In the genomic region with DNA sequence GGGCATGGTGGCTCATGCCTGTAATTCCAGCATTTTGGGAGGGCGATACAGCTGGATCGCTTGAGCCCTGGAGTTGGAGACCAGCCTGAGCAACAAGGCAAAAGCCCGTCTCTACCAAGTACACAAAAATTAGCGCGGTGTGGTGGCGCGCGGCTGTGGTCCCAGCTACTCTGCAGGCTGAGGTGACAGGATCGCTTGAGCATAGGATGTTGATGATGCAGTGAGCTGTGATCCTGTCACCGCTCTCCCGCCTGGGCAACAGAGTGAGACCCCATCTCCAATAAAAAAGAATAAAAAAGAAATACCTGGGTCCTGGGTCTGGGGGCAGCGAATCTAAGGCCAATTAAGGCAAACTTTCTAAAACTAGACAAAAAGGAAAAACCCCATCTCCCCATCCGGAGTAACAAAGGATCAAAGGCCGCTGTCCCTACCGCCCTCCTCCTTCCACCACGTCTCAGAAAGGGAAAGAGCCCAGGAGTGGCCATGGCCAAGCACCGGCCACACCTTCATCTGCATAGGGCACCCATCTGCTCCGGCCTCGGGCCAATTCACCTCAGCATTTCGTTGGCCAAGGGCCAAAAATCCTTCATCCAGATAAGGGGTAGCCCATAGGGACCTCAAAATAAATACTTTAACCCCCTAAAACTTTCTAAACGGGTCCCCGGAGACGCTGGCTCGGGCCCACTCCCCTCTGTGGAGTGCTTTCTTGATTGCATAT, we compare ENCODE assay signal across 6 cellular contexts. TPM values are rescaled to one million over a fixed set of nuclear protein-coding genes. Genes with fewer than 3 reads are reported as not detected.
DNase-seq lines count a peak whose midpoint lies in the region; ATAC-seq and TF ChIP-seq lines count a peak whose summit lies in the region.

No MANE protein-coding gene starts in this region.

- H3K4me1 ChIP-seq in NT2/D1 (ENCODE audit: insufficient read depth, insufficient read length): no peaks in the 10 kb centered on the region

- peaks cover 24% of the 10 kb centered on the region for H3K36me3 ChIP-seq in NT2/D1 (ENCODE audit: insufficient read depth, insufficient read length, low read length)

- H3K9ac ChIP-seq in NT2/D1 (ENCODE audit: insufficient read length, low read depth): peak overlapping the region; percentile 87

- H3K9me3 ChIP-seq in NT2/D1 (ENCODE audit: insufficient read depth, low read length): no peaks in the 10 kb centered on the region

- DNase-seq in GM20000 (ENCODE audit: low spot score): peak; percentile 6
- DNase-seq in NT2/D1 (ENCODE audit: low read depth, low spot score): no peak
- peak; percentile 15 for DNase-seq in fibroblast of the aortic adventitia (ENCODE audit: low read depth)
- DNase-seq in stimulated activated CD8-positive, alpha-beta memory T cell treated with anti-CD3 and anti-CD28 coated beads, Interleukin-4, amount 100 ng/mL, for 48 hours: peak; percentile 23
- DNase-seq in NOMO-1 treated with dmso at 0.1 percent for 144 hours (lab: John Stamatoyannopoulos, UW; ENCODE audit: unreplicated experiment): no peak

- H3K4me3 ChIP-seq in NT2/D1 (ENCODE audit: insufficient read length, low read depth): peak overlapping the region; percentile 79
- peak overlapping the region; percentile 92 for H3K4me3 ChIP-seq in fibroblast of the aortic adventitia (ENCODE audit: low read depth, low read length)

- TF ChIP-seq CTCF in GM20000 (IDR thresholded peaks at IDR 0.05; ENCODE audit: extremely low read depth, missing control alignments) (no peak), fibroblast of the aortic adventitia (IDR thresholded peaks at IDR 0.05; ENCODE audit: insufficient read depth, low read length) (no peak)

- H3K27me3 ChIP-seq in NT2/D1 (ENCODE audit: insufficient read depth, insufficient read length): no peaks in the 10 kb centered on the region

- ATAC-seq in HG02610 (IDR thresholded peaks at IDR 0.05; ENCODE audit: unreplicated experiment): no peak

RNA-seq across cellular contexts. Expression of a gene that starts 0.8 kb away (rescaled TPM):
- 7.3 and 12.0 TPM in 2 replicates for total RNA-seq in fibroblast of the aortic adventitia (ENCODE audit: low replicate concordance)

RNA-seq across cellular contexts. Expression of a gene that starts 26.6 kb away (rescaled TPM):
- total RNA-seq in fibroblast of the aortic adventitia (ENCODE audit: low replicate concordance): 0.82 and 4.7 TPM in 2 replicates

RNA-seq across cellular contexts. Expression of a gene that starts 39.2 kb away (rescaled TPM):
- 8.5 and 15.9 TPM in 2 replicates for total RNA-seq in fibroblast of the aortic adventitia (ENCODE audit: low replicate concordance)

Comparison
In these comparisons a context has a peak if more than half of its experiments do, and no peak if none do; other contexts are left out.
1. DNase-seq: peak in GM20000 (single experiment), fibroblast of the aortic adventitia (single experiment) and stimulated activated CD8-positive, alpha-beta memory T cell treated with anti-CD3 and anti-CD28 coated beads, Interleukin-4, amount 100 ng/mL, for 48 hours (single experiment); none in NT2/D1 (single experiment) and NOMO-1 treated with dmso at 0.1 percent for 144 hours (single experiment).